In the genomic region with DNA sequence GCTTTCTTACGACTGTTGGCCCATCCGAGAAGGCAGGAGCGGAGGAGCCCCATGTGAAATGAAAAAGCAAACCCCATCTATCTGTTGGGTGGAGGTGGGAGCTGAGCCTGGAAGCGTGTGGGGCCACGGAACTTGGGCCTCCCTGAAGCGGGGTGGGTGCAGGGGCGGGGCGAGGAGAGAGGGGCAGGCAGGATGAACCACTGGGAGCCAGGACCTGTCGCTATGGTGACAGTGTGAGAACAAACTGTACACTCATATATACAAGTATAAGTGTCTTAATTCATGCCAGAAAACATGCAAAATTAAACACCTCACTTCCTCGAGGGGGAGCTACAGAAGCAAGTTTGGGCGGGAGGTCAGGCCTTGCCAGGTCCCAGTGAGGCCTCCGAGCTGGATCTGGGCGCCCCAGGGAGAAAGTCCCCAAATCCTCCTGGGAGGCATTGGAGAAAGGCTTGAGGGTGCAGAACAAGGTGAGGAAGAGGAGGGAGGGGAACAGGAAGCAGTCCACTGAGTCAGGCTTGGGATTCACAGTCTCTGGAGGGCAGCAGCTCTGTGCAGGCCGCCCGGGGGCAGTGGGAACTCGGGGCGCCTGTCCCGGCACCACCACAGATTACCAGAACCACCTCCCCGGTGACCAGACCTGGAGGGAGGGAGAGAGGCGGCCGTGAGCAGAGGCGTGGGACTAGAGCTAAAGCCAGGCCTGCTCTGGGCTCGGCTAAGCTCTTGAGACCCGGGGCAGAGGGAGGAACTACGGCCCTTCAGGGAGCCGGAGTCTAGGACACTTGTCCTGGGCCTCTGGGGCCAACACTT, we compare ENCODE assay signal across 9 cellular contexts. TPM values are rescaled to one million over a fixed set of nuclear protein-coding genes. Genes with fewer than 3 reads are reported as not detected.
A peak's percentile ranks its signal among the peaks of the same experiment; 100 is the strongest.
DNase-seq lines count a peak whose midpoint lies in the region; ATAC-seq, FAIRE-seq and TF ChIP-seq lines count a peak whose summit lies in the region.
"Had no signal": no experiment of that assay in that cellular context is flagged by ENCODE, and none has a peak within 500 bp of the region (broad histone marks: within the 10 kb centered on the region; RNA-seq: fewer than 3 reads in every experiment).

No MANE protein-coding gene starts in this region.

- no peak for FAIRE-seq in keratinocyte (lab: Jason Lieb, UNC)
- peak; percentile 55 for FAIRE-seq in urothelium cell line (lab: Jason Lieb, UNC)

- H3K9ac ChIP-seq in keratinocyte (ENCODE audit: control insufficient read depth, extremely low read depth, insufficient read depth, low read length) = no peak overlapping the region

- no peaks in the 10 kb centered on the region for H3K9me3 ChIP-seq in WERI-Rb-1 (ENCODE audit: severe bottlenecking)
- H3K9me3 ChIP-seq in keratinocyte (ENCODE audit: control insufficient read depth, low read depth, low read length) = no peaks in the 10 kb centered on the region

- H3K27me3 ChIP-seq in WERI-Rb-1 (ENCODE audit: insufficient read depth, low read depth, severe bottlenecking) (no peaks in the 10 kb centered on the region), keratinocyte (ENCODE audit: control insufficient read depth, extremely low read depth, insufficient read depth, low read length) (peaks cover 4% of the 10 kb centered on the region)

- H3K4me3 ChIP-seq in WERI-Rb-1 (ENCODE audit: low read depth, low read length) (no peak overlapping the region), keratinocyte (ENCODE audit: control insufficient read depth in 2 of 3, extremely low read depth in 1 of 3, insufficient read depth in 2 of 3, low read depth in 1 of 3, low read length in 3 of 3) (no peak overlapping the region)

- TF ChIP-seq CTCF in WERI-Rb-1 (IDR thresholded peaks at IDR 0.05; ENCODE audit: low read depth, low read length) (0 out of 2 replicates have a peak, but pooled peaks have one; percentile 19), keratinocyte (optimal IDR thresholded peaks at IDR 0.05 in 1 of 3, IDR thresholded peaks at IDR 0.05 in 1 of 3, conservative IDR thresholded peaks at IDR 0.05 in 1 of 3; ENCODE audit: extremely low read depth in 1 of 3, insufficient read depth in 2 of 3, low read length in 3 of 3) (peak; percentile 46 to 64 (median 55))

- H4K20me1 ChIP-seq in keratinocyte (ENCODE audit: control insufficient read depth, extremely low read depth, insufficient read depth, low read length) = no peaks in the 10 kb centered on the region

- no peak for ATAC-seq in HG03025 (IDR thresholded peaks at IDR 0.05; ENCODE audit: low FRiP score, unreplicated experiment)

- H2AFZ ChIP-seq in keratinocyte (ENCODE audit: control insufficient read depth, low read length) = peak overlapping the region; percentile 56

- DNase-seq in NOMO-1 (lab: John Stamatoyannopoulos, UW; ENCODE audit: unreplicated experiment in 2 of 2) (peak; percentile 10 to 22), NOMO-1 treated with DMSO at 0.1 percent for 48 hours (lab: John Stamatoyannopoulos, UW; ENCODE audit: unreplicated experiment) (no peak), WERI-Rb-1 (peak; percentile 28), keratinocyte (ENCODE audit: low read depth, low spot score) (peak; percentile 35), urothelium cell line (ENCODE audit: low spot score) (no peak), cerebellar nuclear complex (lab: John Stamatoyannopoulos, UW) (no peak), occipital lobe (lab: John Stamatoyannopoulos, UW) (no peak)

- H3K4me1 ChIP-seq in keratinocyte (ENCODE audit: control insufficient read depth, extremely low read depth, insufficient read depth, low read length) = no peaks in the 10 kb centered on the region

- no peak overlapping the region for H3K27ac ChIP-seq in WERI-Rb-1
- H3K27ac ChIP-seq in keratinocyte (ENCODE audit: control insufficient read depth, insufficient read depth, low read length) = no peak overlapping the region

- dilution Hi-C loops in keratinocyte (cut with MboI; ENCODE audit: extremely low pct_ligation_motif_present, low sequenced_read_pairs) = no loop called here

- H3K79me2 ChIP-seq in keratinocyte (ENCODE audit: control insufficient read depth, insufficient read depth, low read length) = no peaks in the 10 kb centered on the region

- no peaks in the 10 kb centered on the region for H3K9me1 ChIP-seq in keratinocyte (ENCODE audit: control insufficient read depth, extremely low read depth, insufficient read depth, low read length)

- no peaks in the 10 kb centered on the region for H3K36me3 ChIP-seq in WERI-Rb-1
- no peaks in the 10 kb centered on the region for H3K36me3 ChIP-seq in keratinocyte (ENCODE audit: control insufficient read depth in 2 of 2, extremely low read depth in 1 of 2, insufficient read depth in 2 of 2, low read length in 2 of 2)

- H3K4me2 ChIP-seq in keratinocyte (ENCODE audit: control insufficient read depth, extremely low read depth, insufficient read depth, low read depth, low read length) = no peak overlapping the region

RNA-seq across cellular contexts. Expression of a gene that starts 34.8 kb away (rescaled TPM):
- not detected in 3 replicates for polyA plus RNA-seq in keratinocyte
- not detected for polyA plus RNA-seq in keratinocyte (2011; ENCODE audit: low read depth)
- not detected in 2 replicates for polyA plus RNA-seq in keratinocyte (2011; cell fraction: cytosol; rRNA removed)
- polyA plus RNA-seq in keratinocyte (2011; cell fraction: nucleus; rRNA removed) = not detected in 2 replicates
- polyA plus RNA-seq in keratinocyte (2012; ENCODE audit: low replicate concordance) = not detected in 2 replicates
- polyA minus RNA-seq in keratinocyte = not detected in 3 replicates
- polyA minus RNA-seq in keratinocyte (2011; cell fraction: cytosol; rRNA and poly(A)+ RNA removed) = not detected
- not detected in 2 replicates for polyA minus RNA-seq in keratinocyte (2011; cell fraction: nucleus; rRNA and poly(A)+ RNA removed)
- total RNA-seq in occipital lobe = not detected
- polyA plus RNA-seq: CD14-positive monocyte had no signal

Comparison
In these comparisons a context has a peak if more than half of its experiments do, and no peak if none do; other contexts are left out.
1. DNase-seq: peak in NOMO-1 (2 of 2), WERI-Rb-1 (single experiment) and keratinocyte (single experiment); none in NOMO-1 treated with DMSO at 0.1 percent for 48 hours (single experiment), urothelium cell line (single experiment), cerebellar nuclear complex (0 of 2) and occipital lobe (single experiment).